18 cellular contexts compared by ENCODE assay signal in genomic region chr11:95097209-95097608, GRCh38. TPM values are rescaled to one million over a fixed set of nuclear protein-coding genes. Genes with fewer than 3 reads are reported as not detected.
"Had no signal": no experiment of that assay in that cellular context is flagged by ENCODE, and none has a peak within 500 bp of the region (broad histone marks: within the 10 kb centered on the region; RNA-seq: fewer than 3 reads in every experiment).

No MANE protein-coding gene starts in this region.

- ATAC-seq: effector memory CD8-positive, alpha-beta T cell; foreskin keratinocyte; heart left ventricle; left cardiac atrium had no signal

- H3K4me3 ChIP-seq: lung had no signal

- H3K27me3 Mint-ChIP-seq: activated CD4-positive, alpha-beta T cell treated with anti-CD3 and anti-CD28 coated beads, Interleukin-2, amount 10 ng/mL, durations not matched to agents 7 days and 5 days; activated T-cell treated with anti-CD3 and anti-CD28 coated beads, Interleukin-2, amount 50 U/mL, for 24 hours; effector memory CD8-positive, alpha-beta T cell had no signal

- DNase-seq: activated CD4-positive, alpha-beta T cell treated with anti-CD3 and anti-CD28 coated beads, Interleukin-2, amount 10 ng/mL, durations not matched to agents 7 days and 5 days; activated CD4-positive, CD25-positive, alpha-beta regulatory T cell; activated gamma-delta T cell; activated T-cell treated with anti-CD3 and anti-CD28 coated beads, Interleukin-2, amount 50 U/mL, for 24 hours; aorta; effector memory CD8-positive, alpha-beta T cell; foreskin keratinocyte; heart left ventricle; left cardiac atrium; retina; stimulated activated CD4-positive, alpha-beta T cell treated with anti-CD3 and anti-CD28 coated beads, Interleukin-4, amount 100 ng/mL, for 1 hour; stimulated activated naive CD4-positive, alpha-beta T cell treated with Interleukin-2 at 50 U/mL for 16 hours had no signal

- H3K9me3 Mint-ChIP-seq: activated CD4-positive, alpha-beta T cell treated with anti-CD3 and anti-CD28 coated beads, Interleukin-2, amount 10 ng/mL, durations not matched to agents 7 days and 5 days; activated T-cell treated with anti-CD3 and anti-CD28 coated beads, Interleukin-2, amount 50 U/mL, for 24 hours; dendritic cell treated with granulocyte-macrophage colony-stimulating factor and Interleukin-4, amounts not matched to agents 40 ng/mL and 50 ng/mL, for 4 days; effector memory CD8-positive, alpha-beta T cell had no signal

- H3K27me3 ChIP-seq: foreskin keratinocyte, heart left ventricle had no signal

- H3K27ac Mint-ChIP-seq: activated CD4-positive, alpha-beta T cell treated with anti-CD3 and anti-CD28 coated beads, Interleukin-2, amount 10 ng/mL, durations not matched to agents 7 days and 5 days; activated T-cell treated with anti-CD3 and anti-CD28 coated beads, Interleukin-2, amount 50 U/mL, for 24 hours; dendritic cell treated with granulocyte-macrophage colony-stimulating factor and Interleukin-4, amounts not matched to agents 40 ng/mL and 50 ng/mL, for 4 days; effector memory CD8-positive, alpha-beta T cell had no signal

- H3K9me3 ChIP-seq: heart left ventricle, neutrophil had no signal

- H3K36me3 ChIP-seq: neutrophil had no signal

- H3K27ac ChIP-seq: foreskin keratinocyte, neutrophil had no signal

- H3K4me3 Mint-ChIP-seq: activated CD4-positive, alpha-beta T cell treated with anti-CD3 and anti-CD28 coated beads, Interleukin-2, amount 10 ng/mL, durations not matched to agents 7 days and 5 days; activated T-cell treated with anti-CD3 and anti-CD28 coated beads, Interleukin-2, amount 50 U/mL, for 24 hours; dendritic cell treated with granulocyte-macrophage colony-stimulating factor and Interleukin-4, amounts not matched to agents 40 ng/mL and 50 ng/mL, for 4 days; effector memory CD8-positive, alpha-beta T cell had no signal

RNA-seq across cellular contexts. Expression of gene KDM4F, which starts 48.0 kb away (rescaled TPM):
- total RNA-seq: activated CD4-positive, alpha-beta T cell treated with anti-CD3 and anti-CD28 coated beads, Interleukin-2, amount 10 ng/mL, durations not matched to agents 7 days and 5 days; aorta; foreskin keratinocyte; heart left ventricle; left cardiac atrium; lung; T-helper 2 cell treated with Interferon-gamma antibody and Interleukin-4, amounts not matched to agents 100 ng/mL and 5 ng/mL, for 36 hours; temporal lobe; ureter had no signal
- polyA plus RNA-seq: aorta, foreskin keratinocyte, heart left ventricle, lung had no signal
